Comparison of ENCODE assay signal across 8 cellular contexts in genomic region chr1:143729451-143730111, GRCh38.
DNase-seq lines count a peak whose midpoint lies in the region; ATAC-seq and TF ChIP-seq lines count a peak whose summit lies in the region.
"Not testable (repeated sequence)": the region's sequence is repeated elsewhere in the genome, so short reads cannot be mapped to it uniquely, and the experiment has no call there.

No MANE protein-coding gene starts in this region.

- not testable (repeated sequence) for H3K4me1 ChIP-seq in mucosa of descending colon (ENCODE audit: low read depth)

- not testable (repeated sequence) for H3K9me3 Mint-ChIP-seq in stimulated activated naive B cell treated with anti-CD40 and anti-IgM and Interleukin-4, amounts not matched to agents 10 μg/mL and 1 μg/mL and 100 μg/mL, for 72 hours

- not testable (repeated sequence) for H3K36me3 Mint-ChIP-seq in stimulated activated naive B cell treated with anti-CD40 and anti-IgM and Interleukin-4, amounts not matched to agents 10 μg/mL and 1 μg/mL and 100 μg/mL, for 72 hours

- not testable (repeated sequence) for TF ChIP-seq POLR2A in NB4 (IDR thresholded peaks at IDR 0.05; ENCODE audit: extremely low read depth, insufficient read length)

- in situ Hi-C loops in G401 (cut with HindIII; ENCODE audit: low sequenced_read_pairs) = not testable (repeated sequence)

- not testable (repeated sequence) for H3K4me3 ChIP-seq in NB4 (ENCODE audit: low read depth, low read length); mucosa of descending colon

- H3K27ac Mint-ChIP-seq in stimulated activated naive B cell treated with anti-CD40 and anti-IgM and Interleukin-4, amounts not matched to agents 10 μg/mL and 1 μg/mL and 100 μg/mL, for 72 hours = peak overlapping the region; percentile 99

- intact Hi-C loops in mucosa of descending colon (cut with DNase I, micrococcal nuclease) = not testable (repeated sequence)

- not testable (repeated sequence) for H3K4me1 Mint-ChIP-seq in stimulated activated naive B cell treated with anti-CD40 and anti-IgM and Interleukin-4, amounts not matched to agents 10 μg/mL and 1 μg/mL and 100 μg/mL, for 72 hours

- H3K9me3 ChIP-seq in mucosa of descending colon = not testable (repeated sequence)

- peak; percentile 73 for ATAC-seq in GM21381 (IDR thresholded peaks at IDR 0.05; ENCODE audit: unreplicated experiment)
- peak; percentile 64 for ATAC-seq in HG03025 (IDR thresholded peaks at IDR 0.05; ENCODE audit: low FRiP score, unreplicated experiment)
- peak; percentile 85 for ATAC-seq in mucosa of descending colon
- ATAC-seq in stimulated activated naive B cell treated with anti-CD40 and anti-IgM and Interleukin-4, amounts not matched to agents 10 μg/mL and 1 μg/mL and 100 μg/mL, for 72 hours (replicated peaks) = peak; percentile 52 to 62

- H3K36me3 ChIP-seq in mucosa of descending colon (ENCODE audit: low read depth) = not testable (repeated sequence)

- H3K27me3 Mint-ChIP-seq in stimulated activated naive B cell treated with anti-CD40 and anti-IgM and Interleukin-4, amounts not matched to agents 10 μg/mL and 1 μg/mL and 100 μg/mL, for 72 hours = peaks cover 25 to 42% of the 10 kb centered on the region in 2 donors

- H3K4me3 Mint-ChIP-seq in stimulated activated naive B cell treated with anti-CD40 and anti-IgM and Interleukin-4, amounts not matched to agents 10 μg/mL and 1 μg/mL and 100 μg/mL, for 72 hours = peak overlapping the region; percentile 63 to 72

- DNase-seq in G401 (ENCODE audit: low spot score) (peak; percentile 36), NB4 (ENCODE audit: low read depth) (peak; percentile 54), dermis blood vessel endothelial cell (peak; percentile 15), mucosa of descending colon (peak; percentile 50 to 72 (median 52))
- peak; percentile 65 for DNase-seq in activated CD8-positive, alpha-beta memory T cell treated with anti-CD3 and anti-CD28 coated beads for 24 hours
- peak; percentile 33 for DNase-seq in stimulated activated naive B cell treated with anti-CD40 and anti-IgM and Interleukin-4, amounts not matched to agents 10 μg/mL and 1 μg/mL and 100 μg/mL, for 72 hours

- TF ChIP-seq CTCF in NB4 (IDR thresholded peaks at IDR 0.05; ENCODE audit: low read depth, low read length); mucosa of descending colon (IDR thresholded peaks at IDR 0.05): not testable (repeated sequence)

Comparison
In these comparisons a context has a peak if more than half of its experiments do, and no peak if none do; other contexts are left out.
1. DNase-seq: peak in every context shown above with its lines; median percentile 65 in activated CD8-positive, alpha-beta memory T cell treated with anti-CD3 and anti-CD28 coated beads for 24 hours; 54 in NB4; 52 in mucosa of descending colon; 36 in G401; 33 in stimulated activated naive B cell treated with anti-CD40 and anti-IgM and Interleukin-4, amounts not matched to agents 10 μg/mL and 1 μg/mL and 100 μg/mL, for 72 hours; 15 in dermis blood vessel endothelial cell.